22 cellular contexts compared by ENCODE assay signal in the genomic region with DNA sequence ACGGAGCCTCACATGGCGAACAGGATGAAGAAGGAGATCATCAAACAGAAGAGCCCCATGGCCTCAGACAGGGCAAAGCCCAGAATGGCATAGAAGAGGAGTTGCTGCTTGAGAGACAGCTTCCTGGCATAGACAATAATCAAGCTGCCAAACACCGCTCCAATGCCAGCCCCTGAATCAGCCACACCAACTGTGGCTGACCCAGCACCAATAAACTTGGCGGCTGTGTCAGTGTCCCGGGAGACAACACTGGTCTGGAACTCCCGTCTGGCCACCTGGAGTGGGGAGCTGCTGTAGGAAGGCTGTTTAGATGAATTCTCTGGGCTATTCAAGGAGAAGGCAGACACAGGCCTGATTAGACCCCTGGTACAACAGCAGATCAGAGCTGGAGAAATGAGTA.
DNase-seq lines count a peak whose midpoint lies in the region; ATAC-seq and TF ChIP-seq lines count a peak whose summit lies in the region.
"Had no signal": no experiment of that assay in that cellular context is flagged by ENCODE, and none has a peak within 500 bp of the region (broad histone marks: within the 10 kb centered on the region; RNA-seq: fewer than 3 reads in every experiment).

No MANE protein-coding gene starts in this region.

- dilution Hi-C loops in mammary epithelial cell (cut with HindIII; ENCODE audit: low sequenced_read_pairs), result no loop called here

- H3K4me2 ChIP-seq in mammary epithelial cell (ENCODE audit: insufficient read depth, low read depth, low read length), result no peak overlapping the region
- H3K4me2 ChIP-seq: A549 had no signal

- no peaks in the 10 kb centered on the region for H4K20me1 ChIP-seq in mammary epithelial cell (ENCODE audit: insufficient read depth, low read length)

- H3K27me3 ChIP-seq in right cardiac atrium (ENCODE audit: control insufficient read depth, insufficient read depth) (no peaks in the 10 kb centered on the region), mammary epithelial cell (ENCODE audit: insufficient read depth, low read length) (no peaks in the 10 kb centered on the region)
- H3K27me3 ChIP-seq: body of pancreas, colonic mucosa, spleen had no signal

- DNase-seq in C1 segment of cervical spinal cord (lab: John Stamatoyannopoulos, UW) (peak in 8 of 14 donors; percentile 2 to 48 (median 10)), cerebellum (ENCODE audit: low spot score) (peak; percentile 7), right cardiac atrium (peak; percentile 51 to 78 (median 75)), putamen (ENCODE audit: low spot score) (peak; percentile 6), mammary epithelial cell (no peak)
- no peak for DNase-seq in activated effector memory CD4-positive, alpha-beta T cell treated with Interleukin-2 at 50 U/mL for 16 hours
- DNase-seq: activated CD4-positive, alpha-beta T cell treated with anti-CD3 and anti-CD28 coated beads for 48 hours; activated CD8-positive, alpha-beta memory T cell treated with anti-CD3 and anti-CD28 coated beads, Interleukin-2, amount 10 ng/mL, durations not matched to agents 7 days and 5 days; body of pancreas; colonic mucosa; natural killer cell; NCI-H1417 treated with DMSO at 0.1 percent for 48 hours; NCI-H748 treated with DMSO at 0.1 percent for 48 hours; SHP77; spleen; stimulated activated CD4-positive, alpha-beta T cell treated with anti-CD3 and anti-CD28 coated beads, Interleukin-4, amount 100 ng/mL, for 24 hours; SW 1271 had no signal

- H3K36me3 ChIP-seq in mammary epithelial cell (ENCODE audit: insufficient read depth, low read length), result no peaks in the 10 kb centered on the region
- H3K36me3 ChIP-seq: colonic mucosa, prostate gland had no signal

- H3K4me3 ChIP-seq in right cardiac atrium (ENCODE audit: low read length) (no peak overlapping the region), mammary epithelial cell (replicated peaks in 1 of 3; ENCODE audit: insufficient read depth in 1 of 3, low read depth in 2 of 3, low read length in 3 of 3) (no peak overlapping the region)
- H3K4me3 ChIP-seq: A549, body of pancreas, colonic mucosa, prostate gland, spleen had no signal

- no peaks in the 10 kb centered on the region for H3K79me2 ChIP-seq in mammary epithelial cell (ENCODE audit: insufficient read depth, low read length)

- H3K4me1 ChIP-seq in right cardiac atrium (ENCODE audit: control insufficient read depth, insufficient read depth, low read length), result peaks cover 1% of the 10 kb centered on the region
- H3K4me1 ChIP-seq in mammary epithelial cell (ENCODE audit: insufficient read depth, low read length), result no peaks in the 10 kb centered on the region
- H3K4me1 ChIP-seq: A549, colonic mucosa, prostate gland, spleen had no signal

- CTCF ChIA-PET in mammary epithelial cell (lab: Charles Lee; ENCODE audit: low non-redundant PET), result no interaction called here

- no peak overlapping the region for H3K27ac ChIP-seq in right cardiac atrium (ENCODE audit: low read length)
- H3K27ac ChIP-seq in mammary epithelial cell (ENCODE audit: insufficient read depth, low read depth, low read length), result no peak overlapping the region
- H3K27ac ChIP-seq: A549, body of pancreas, colonic mucosa, HL-60, prostate gland, spleen had no signal

- H3K9me3 ChIP-seq in right cardiac atrium (ENCODE audit: control insufficient read depth, low read length) (no peaks in the 10 kb centered on the region), mammary epithelial cell (replicated peaks; ENCODE audit: insufficient read depth, low read length) (no peaks in the 10 kb centered on the region)
- H3K9me3 ChIP-seq: A549, body of pancreas, colonic mucosa, prostate gland, spleen had no signal

- in situ Hi-C loops in mammary epithelial cell (cut with MboI; ENCODE audit: low sequenced_read_pairs in 2 of 2), result no loop called here

- WGBS in right cardiac atrium, result 65% methylated on average over 6 of the region's 6 CpGs
- WGBS in mammary epithelial cell (ENCODE audit: low coverage, missing lambda C conversion rate), result 57% methylated on average over 5 of the region's 6 CpGs

- no TSS peak for BruUV-seq in mammary epithelial cell (replicated peaks; lab: Mats Ljungman, UMichigan)

- ATAC-seq in right cardiac atrium (peak; percentile 94 to 95), HG03175 (IDR thresholded peaks at IDR 0.05; ENCODE audit: unreplicated experiment) (no peak), GM18517 (IDR thresholded peaks at IDR 0.05; ENCODE audit: unreplicated experiment) (no peak)
- ATAC-seq: A549; activated CD8-positive, alpha-beta memory T cell treated with anti-CD3 and anti-CD28 coated beads, Interleukin-2, amount 10 ng/mL, durations not matched to agents 7 days and 5 days; body of pancreas; natural killer cell had no signal

- H3K9ac ChIP-seq in mammary epithelial cell (ENCODE audit: insufficient read depth, low read length), result no peak overlapping the region

- H2AFZ ChIP-seq in mammary epithelial cell (ENCODE audit: low read depth, low read length), result no peak overlapping the region

- no peak for TF ChIP-seq CTCF in mammary epithelial cell (conservative IDR thresholded peaks at IDR 0.05 in 1 of 2, IDR thresholded peaks at IDR 0.05 in 1 of 2; ENCODE audit: extremely low read depth in 1 of 2, insufficient read depth in 1 of 2, low read depth in 1 of 2, low read length in 2 of 2)

- intact Hi-C loops in right cardiac atrium (cut with DNase I) (loop anchor here in 1 of 4 donors (10.0 kb wide), 1 partner anchor 115 kb away; the partner anchor contains the start of gene HECTD1), mammary epithelial cell (cut with micrococcal nuclease) (no loop called here)

Comparison
In these comparisons a context has a peak if more than half of its experiments do, and no peak if none do; other contexts are left out.
1. DNase-seq: peak in C1 segment of cervical spinal cord (8 of 14), cerebellum (single experiment), right cardiac atrium (3 of 3) and putamen (single experiment); none in mammary epithelial cell (single experiment) and activated effector memory CD4-positive, alpha-beta T cell treated with Interleukin-2 at 50 U/mL for 16 hours (single experiment).
2. ATAC-seq: peak in right cardiac atrium (2 of 2); none in HG03175 (single experiment) and GM18517 (single experiment).